Comparison of ENCODE assay signal across 8 cellular contexts in the genomic region with DNA sequence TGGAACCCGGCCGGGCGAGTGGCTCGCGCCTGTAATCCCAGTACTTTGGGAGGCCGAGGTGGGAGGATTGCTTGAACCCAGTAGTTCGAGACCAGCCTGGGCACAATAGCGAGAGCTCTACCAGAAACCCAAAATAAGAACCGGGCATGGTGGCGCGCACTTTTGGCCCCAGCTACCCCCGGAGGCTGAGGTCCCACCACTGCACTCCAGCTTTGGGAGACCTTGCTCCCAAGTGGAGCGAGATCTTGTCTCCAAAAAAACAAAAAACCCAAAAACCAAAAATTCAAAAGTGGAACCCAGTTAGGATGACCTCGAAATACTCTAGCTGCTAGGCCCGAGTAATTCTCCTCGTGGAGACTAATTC. TPM values are rescaled to one million over a fixed set of nuclear protein-coding genes. Genes with fewer than 3 reads are reported as not detected.
DNase-seq lines count a peak whose midpoint lies in the region; ATAC-seq and TF ChIP-seq lines count a peak whose summit lies in the region.

No MANE protein-coding gene starts in this region.

- peak overlapping the region; percentile 87 for H3K4me2 ChIP-seq in OCI-LY7 (ENCODE audit: low read length)

- no peaks in the 10 kb centered on the region for H3K9me3 ChIP-seq in CD8-positive, alpha-beta memory T cell (ENCODE audit: low read length)
- H3K9me3 ChIP-seq in OCI-LY7 (ENCODE audit: low read length) (no peaks in the 10 kb centered on the region), endodermal cell (ENCODE audit: control insufficient read depth, low read length) (no peaks in the 10 kb centered on the region), neutrophil (no peaks in the 10 kb centered on the region)

- DNase-seq in CD8-positive, alpha-beta memory T cell, result no peak
- DNase-seq in OCI-LY7 (ENCODE audit: low spot score) (no peak), endodermal cell (no peak), MV-4-11 (lab: John Stamatoyannopoulos, UW) (no peak), middle frontal gyrus (ENCODE audit: extremely low spot score, low spot score) (no peak), NCI-H82 treated with DMSO at 0.1 percent for 48 hours (lab: John Stamatoyannopoulos, UW; ENCODE audit: unreplicated experiment) (no peak)

- no peaks in the 10 kb centered on the region for H3K9me3 Mint-ChIP-seq in CD8-positive, alpha-beta memory T cell
- no peaks in the 10 kb centered on the region for H3K9me3 Mint-ChIP-seq in endodermal cell

- intact Hi-C loops in OCI-LY7 (cut with micrococcal nuclease; ENCODE audit: unreplicated experiment), result loop anchor here (2.0 kb wide), 1 partner anchor 20 kb away; the partner anchor contains the start of gene RDH11

- H3K4me1 Mint-ChIP-seq in CD8-positive, alpha-beta memory T cell, result peaks cover 31 to 51% (median 48%) of the 10 kb centered on the region in 3 donors
- H3K4me1 Mint-ChIP-seq in endodermal cell, result peaks cover 12% of the 10 kb centered on the region

- H3K36me3 Mint-ChIP-seq in CD8-positive, alpha-beta memory T cell, result peaks cover 0 to 29% (median 2%) of the 10 kb centered on the region in 3 donors
- H3K36me3 Mint-ChIP-seq in endodermal cell (ENCODE audit: low read depth), result peaks cover 36% of the 10 kb centered on the region

- peaks cover 33% of the 10 kb centered on the region for H3K4me1 ChIP-seq in CD8-positive, alpha-beta memory T cell (ENCODE audit: insufficient read depth, low read length)
- peaks cover 20% of the 10 kb centered on the region for H3K4me1 ChIP-seq in OCI-LY7 (ENCODE audit: insufficient read depth, low read length, poor library complexity, severe bottlenecking)
- H3K4me1 ChIP-seq in endodermal cell (ENCODE audit: control insufficient read depth, insufficient read depth, low read length), result peaks cover 2% of the 10 kb centered on the region
- H3K4me1 ChIP-seq in neutrophil (ENCODE audit: control insufficient read depth in 1 of 2, insufficient read depth in 1 of 2, low read depth in 1 of 2, low read length in 1 of 2), result peaks cover 22 to 24% of the 10 kb centered on the region in 2 experiments

- H3K9me2 ChIP-seq in OCI-LY7 (ENCODE audit: insufficient read depth, low read length), result no peaks in the 10 kb centered on the region

- no peak for ATAC-seq in esophagus mucosa

- H3K27ac ChIP-seq in CD8-positive, alpha-beta memory T cell (ENCODE audit: low read depth, low read length), result peak overlapping the region; percentile 93
- peak overlapping the region; percentile 53 for H3K27ac ChIP-seq in OCI-LY7 (ENCODE audit: low read depth, low read length, poor library complexity, severe bottlenecking)
- peak overlapping the region; percentile 99 for H3K27ac ChIP-seq in endodermal cell (ENCODE audit: low read depth, low read length)
- peak overlapping the region; percentile 91 for H3K27ac ChIP-seq in neutrophil

- H3K27me3 Mint-ChIP-seq in CD8-positive, alpha-beta memory T cell, result no peaks in the 10 kb centered on the region
- no peaks in the 10 kb centered on the region for H3K27me3 Mint-ChIP-seq in endodermal cell (ENCODE audit: insufficient read depth)

- H3K27me3 ChIP-seq in CD8-positive, alpha-beta memory T cell (ENCODE audit: insufficient read depth, low read length, poor library complexity, severe bottlenecking), result no peaks in the 10 kb centered on the region
- H3K27me3 ChIP-seq in endodermal cell (ENCODE audit: control insufficient read depth, insufficient read depth, low read length, poor library complexity, severe bottlenecking), result no peaks in the 10 kb centered on the region
- no peaks in the 10 kb centered on the region for H3K27me3 ChIP-seq in neutrophil

- 20 to 42% methylated on average over 8 to 16 of the region's 16 CpGs for WGBS in endodermal cell (ENCODE audit: insufficient coverage in 1 of 2, insufficient read length in 1 of 2), 2 experiments

- TF ChIP-seq CTCF in OCI-LY7 (conservative IDR thresholded peaks at IDR 0.05; ENCODE audit: low read length) (0 out of 2 replicates have a peak, but pooled peaks have one; percentile 37), endodermal cell (conservative IDR thresholded peaks at IDR 0.05) (no peak), neutrophil (IDR thresholded peaks at IDR 0.05) (no peak)

- H3K4me3 Mint-ChIP-seq in CD8-positive, alpha-beta memory T cell, result peak overlapping the region; percentile 86 to 99 (median 94)
- peak overlapping the region; percentile 80 for H3K4me3 Mint-ChIP-seq in endodermal cell

- BruUV-seq in OCI-LY7 (replicated peaks; lab: Mats Ljungman, UMichigan), result no TSS peak

- H3K9ac ChIP-seq in endodermal cell (ENCODE audit: extremely low read depth, low read length, poor library complexity, severe bottlenecking), result peak overlapping the region; percentile 94

- peak overlapping the region; percentile 83 to 95 (median 92) for H3K27ac Mint-ChIP-seq in CD8-positive, alpha-beta memory T cell
- H3K27ac Mint-ChIP-seq in endodermal cell, result peak overlapping the region; percentile 95

- peaks cover 23% of the 10 kb centered on the region for H3K79me2 ChIP-seq in OCI-LY7 (ENCODE audit: insufficient read depth, low read depth, low read length)

- CTCF ChIA-PET in CD8-positive, alpha-beta memory T cell (lab: Charles Lee), result interaction anchor here (1.0 kb wide), 1 partner anchor 20 kb away, joined by 3 read pairs; the partner anchor contains the start of gene RDH11
- CTCF ChIA-PET in OCI-LY7 (lab: Charles Lee; ENCODE audit: unreplicated experiment), result no interaction called here

- H2AFZ ChIP-seq in OCI-LY7 (ENCODE audit: low read length), result peak overlapping the region; percentile 83

- POLR2A ChIA-PET in CD8-positive, alpha-beta memory T cell (lab: Charles Lee), result interaction anchor here (1.0 to 1.6 kb wide), 3 partner anchors 20 to 142 kb away, joined by 3 to 4 read pairs (median 3); partner anchors contain the start of gene PIGH
- POLR2A ChIA-PET in OCI-LY7 (lab: Charles Lee), result interaction anchor here (0.9 to 1.2 kb wide), 2 partner anchors 79 to 143 kb away, joined by 3 read pairs; no protein-coding TSS in a partner anchor

- H3K36me3 ChIP-seq in CD8-positive, alpha-beta memory T cell (ENCODE audit: insufficient read depth, low read length), result no peaks in the 10 kb centered on the region
- peaks cover 39% of the 10 kb centered on the region for H3K36me3 ChIP-seq in OCI-LY7 (ENCODE audit: insufficient read depth, low read length)
- peaks cover 32% of the 10 kb centered on the region for H3K36me3 ChIP-seq in endodermal cell (ENCODE audit: control insufficient read depth, insufficient read depth, low read length)
- H3K36me3 ChIP-seq in neutrophil, result peaks cover 4% of the 10 kb centered on the region

- peak overlapping the region; percentile 69 for H3K4me3 ChIP-seq in CD8-positive, alpha-beta memory T cell (ENCODE audit: low read length)
- peak overlapping the region; percentile 82 for H3K4me3 ChIP-seq in OCI-LY7 (ENCODE audit: low read depth, low read length, poor library complexity, severe bottlenecking)
- H3K4me3 ChIP-seq in endodermal cell (ENCODE audit: low read length), result peak overlapping the region; percentile 95
- H3K4me3 ChIP-seq in neutrophil (ENCODE audit: low read depth in 1 of 2, low read length in 1 of 2), result peak overlapping the region; percentile 85 to 91

- peaks cover 13% of the 10 kb centered on the region for H4K20me1 ChIP-seq in OCI-LY7 (ENCODE audit: insufficient read depth, low read length)

RNA-seq across cellular contexts. Expression of gene VTI1B, which starts 0.8 kb away (rescaled TPM):
- 10 to 100 TPM; 93.7 to 94.4 TPM for total RNA-seq in CD8-positive, alpha-beta memory T cell
- 81.4 TPM for polyA plus RNA-seq in CD8-positive, alpha-beta memory T cell
- total RNA-seq in OCI-LY7 (2014; rRNA removed; shearing (Covaris generic)), result 41.5 and 50.5 TPM in 2 replicates
- 80.2 and 93.3 TPM in 2 replicates for total RNA-seq in OCI-LY7 (2022)
- total RNA-seq in endodermal cell, result 100 to 1,000 TPM; 118 to 120 TPM
- polyA plus RNA-seq in endodermal cell (2013, experiment 1 of 2), result 71.4 TPM
- polyA plus RNA-seq in endodermal cell (2013, experiment 2 of 2), result 63.9 TPM
- total RNA-seq in esophagus mucosa, result 81.0 TPM

RNA-seq across cellular contexts. Expression of gene RDH11, which starts 20.4 kb away (rescaled TPM):
- total RNA-seq in CD8-positive, alpha-beta memory T cell, result 10 to 100 TPM; 45.1 to 47.8 TPM
- polyA plus RNA-seq in CD8-positive, alpha-beta memory T cell, result 73.4 TPM
- total RNA-seq in OCI-LY7 (2014; rRNA removed; shearing (Covaris generic)), result 31.1 and 32.0 TPM in 2 replicates
- 33.6 and 37.7 TPM in 2 replicates for total RNA-seq in OCI-LY7 (2022)
- 10 to 100 TPM; 73.5 to 75.0 TPM for total RNA-seq in endodermal cell
- polyA plus RNA-seq in endodermal cell (2013, experiment 1 of 2), result 98.6 TPM
- 95.6 TPM for polyA plus RNA-seq in endodermal cell (2013, experiment 2 of 2)
- total RNA-seq in esophagus mucosa, result 60.1 TPM

RNA-seq across cellular contexts. Expression of gene RDH12, which starts 26.5 kb away (rescaled TPM):
- not detected for total RNA-seq in CD8-positive, alpha-beta memory T cell
- polyA plus RNA-seq in CD8-positive, alpha-beta memory T cell, result not detected
- total RNA-seq in OCI-LY7 (2014; rRNA removed; shearing (Covaris generic)), result not detected in 2 replicates
- total RNA-seq in OCI-LY7 (2022) (not detected in 2 replicates), endodermal cell (under 1 TPM; 0.13 to 0.18 TPM), esophagus mucosa (30.9 TPM)
- 0.25 TPM for polyA plus RNA-seq in endodermal cell (2013, experiment 1 of 2)
- polyA plus RNA-seq in endodermal cell (2013, experiment 2 of 2), result 0.12 TPM

RNA-seq across cellular contexts. Expression of gene ARG2, which starts 55.5 kb away (rescaled TPM):
- 1 to 10 TPM; 2.3 to 2.8 TPM for total RNA-seq in CD8-positive, alpha-beta memory T cell
- 1.2 TPM for polyA plus RNA-seq in CD8-positive, alpha-beta memory T cell
- total RNA-seq in OCI-LY7 (2014; rRNA removed; shearing (Covaris generic)), result 2.9 and 4.2 TPM in 2 replicates
- 2.0 and 3.4 TPM in 2 replicates for total RNA-seq in OCI-LY7 (2022)
- total RNA-seq in endodermal cell, result 10 to 100 TPM; 19.4 to 25.4 TPM
- polyA plus RNA-seq in endodermal cell (2013, experiment 1 of 2), result 17.2 TPM
- 16.2 TPM for polyA plus RNA-seq in endodermal cell (2013, experiment 2 of 2)
- 35.6 TPM for total RNA-seq in esophagus mucosa

Comparison
In these comparisons a context has a peak if more than half of its experiments do, and no peak if none do; other contexts are left out.
1. RNA of gene RDH12, which starts 26.5 kb away (total RNA-seq): 30.9 TPM in esophagus mucosa (single experiment); 0.13 to 0.18 TPM in endodermal cell, not detected in CD8-positive, alpha-beta memory T cell and not detected in OCI-LY7; every median in the first group is over 10 times any median in the second.
2. Peak in every context shown above with its lines, with median percentiles within 50 percentile points of each other: H3K27ac ChIP-seq and H3K4me3 ChIP-seq.